Comparison of ENCODE assay signal across 8 cellular contexts in the genomic region with DNA sequence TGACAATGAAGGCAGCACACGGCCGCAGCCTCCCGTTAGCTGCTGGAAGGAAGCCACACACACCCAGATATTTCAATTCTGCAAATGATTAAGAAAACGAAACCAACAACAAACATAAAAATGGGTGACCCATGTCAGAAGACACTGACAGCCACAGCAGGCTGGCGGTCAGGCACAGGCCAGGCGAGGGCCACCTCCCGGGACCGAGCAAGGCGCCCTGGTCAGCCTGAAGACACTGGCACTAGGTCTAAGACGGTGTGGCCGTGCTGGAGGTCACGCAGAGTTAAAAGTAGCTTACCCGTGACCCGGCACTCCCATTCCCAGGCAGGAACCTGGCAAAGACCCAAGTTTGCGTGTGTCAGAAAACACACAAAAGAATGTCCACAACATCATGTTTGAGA.
A peak's percentile ranks its signal among the peaks of the same experiment; 100 is the strongest.
DNase-seq lines count a peak whose midpoint lies in the region; ATAC-seq, FAIRE-seq and TF ChIP-seq lines count a peak whose summit lies in the region.

No MANE protein-coding gene starts in this region.

- no peak for TF ChIP-seq POLR2A in GM12878 (IDR thresholded peaks at IDR 0.05; ENCODE audit: low read depth, low read length)
- TF ChIP-seq POLR2A in upper lobe of left lung (IDR thresholded peaks at IDR 0.05), result peak in 1 of 4 donors; percentile 46

- TF ChIP-seq CTCF in GM12878 (IDR thresholded peaks at IDR 0.05 in 2 of 3, conservative IDR thresholded peaks at IDR 0.05 in 1 of 3; ENCODE audit: control insufficient read depth in 2 of 3, extremely low read depth in 1 of 3, insufficient read depth in 1 of 3, low read depth in 3 of 3, low read length in 3 of 3) (no peak), lower lobe of right lung (IDR thresholded peaks at IDR 0.05) (no peak), upper lobe of left lung (IDR thresholded peaks at IDR 0.05) (no peak)

- no peaks in the 10 kb centered on the region for H3K27me3 ChIP-seq in GM12878 (replicated peaks in 1 of 2; ENCODE audit: control insufficient read depth in 2 of 2, insufficient read depth in 2 of 2, low read length in 1 of 2)
- no peaks in the 10 kb centered on the region for H3K27me3 ChIP-seq in lower lobe of right lung (ENCODE audit: low read depth)
- no peaks in the 10 kb centered on the region for H3K27me3 ChIP-seq in upper lobe of left lung

- BruUV-seq in GM12878 (replicated peaks; lab: Mats Ljungman, UMichigan), result no TSS peak

- no peak overlapping the region for H3K9ac ChIP-seq in GM12878 (ENCODE audit: control insufficient read depth, insufficient read depth, low read length)

- CTCF ChIA-PET in GM12878 (lab: Yijun Ruan, JAX), result no interaction called here

- peaks cover 1% of the 10 kb centered on the region; the same call in 2 of the 3 replicates for H3K9me3 ChIP-seq in GM12878 (replicated peaks; ENCODE audit: control insufficient read depth, insufficient read depth, low read length)
- H3K9me3 ChIP-seq in lower lobe of right lung, result no peaks in the 10 kb centered on the region
- H3K9me3 ChIP-seq in upper lobe of left lung, result no peaks in the 10 kb centered on the region

- peak; percentile 29 for DNase-seq in activated T-cell treated with anti-CD3 and anti-CD28 coated beads, Interleukin-2, amount 50 U/mL, for 1 hour
- DNase-seq in activated T-cell treated with anti-CD3 and anti-CD28 coated beads for 4 hours (no peak), GM12878 (ENCODE audit: low read depth, low spot score) (no peak), lower lobe of right lung (peak; percentile 56), upper lobe of left lung (peak in 1 of 2 donors; percentile 67), amygdala (lab: John Stamatoyannopoulos, UW) (no peak)
- no peak for DNase-seq in stimulated activated CD4-positive, alpha-beta T cell treated with anti-CD3 and anti-CD28 coated beads, Interleukin-2, amount 100 ng/mL, for 48 hours

- H3K4me1 ChIP-seq in GM12878 (ENCODE audit: control insufficient read depth, insufficient read depth, low read length), result peaks cover 12% of the 10 kb centered on the region
- H3K4me1 ChIP-seq in lower lobe of right lung, result peaks cover 38% of the 10 kb centered on the region
- peaks cover 7 to 35% (median 24%) of the 10 kb centered on the region in 4 donors for H3K4me1 ChIP-seq in upper lobe of left lung

- H3K4me3 ChIP-seq in GM12878 (no peak overlapping the region), lower lobe of right lung (peak overlapping the region; percentile 40), upper lobe of left lung (peak overlapping the region in 3 of 4 donors; percentile 18 to 34 (median 32))

- H4K20me1 ChIP-seq in GM12878 (ENCODE audit: control insufficient read depth, insufficient read depth), result no peaks in the 10 kb centered on the region

- H3K36me3 ChIP-seq in GM12878 (ENCODE audit: control insufficient read depth in 2 of 2, insufficient read depth in 2 of 2, low read length in 1 of 2) (no peaks in the 10 kb centered on the region), lower lobe of right lung (no peaks in the 10 kb centered on the region), upper lobe of left lung (no peaks in the 10 kb centered on the region)

- RAD21 ChIA-PET in GM12878 (lab: Charles Lee; ENCODE audit: unreplicated experiment), result no interaction called here

- peak overlapping the region; percentile 20 for H3K4me2 ChIP-seq in GM12878 (ENCODE audit: control insufficient read depth, insufficient read depth)

- POLR2A ChIA-PET in GM12878 (lab: Charles Lee), result no interaction called here

- in situ Hi-C loops in GM12878 (cut with MboI), result no loop called here

- no peak for FAIRE-seq in GM12878 (lab: Jason Lieb, UNC)

- H3K27ac ChIP-seq in GM12878 (ENCODE audit: control insufficient read depth, insufficient read depth) (no peak overlapping the region), lower lobe of right lung (peak overlapping the region; percentile 59), upper lobe of left lung (peak overlapping the region; percentile 27 to 80 (median 59))

- intact Hi-C loops in GM12878 (cut with micrococcal nuclease; ENCODE audit: unreplicated experiment), result no loop called here
- intact Hi-C loops in lower lobe of right lung (cut with DNase I), result no loop called here

- SMC1A ChIA-PET in GM12878 (lab: Charles Lee; ENCODE audit: uncharacterized antibody, unreplicated experiment), result no interaction called here

- TF ChIP-seq RAD21 in GM12878 (IDR thresholded peaks at IDR 0.05; ENCODE audit: insufficient read depth, low read depth, low read length), result no peak

- H3K79me2 ChIP-seq in GM12878 (ENCODE audit: control insufficient read depth, insufficient read depth, low read length), result no peaks in the 10 kb centered on the region

- no peak overlapping the region for H2AFZ ChIP-seq in GM12878 (ENCODE audit: control insufficient read depth, low read depth, low read length)

- TF ChIP-seq EP300 in GM12878 (IDR thresholded peaks at IDR 0.05; ENCODE audit: borderline replicate concordance in 1 of 2, control insufficient read depth in 1 of 2, low read depth in 2 of 2, low read length in 2 of 2) (no peak), upper lobe of left lung (IDR thresholded peaks at IDR 0.05) (no peak)

- ATAC-seq in GM12878, result peak; percentile 51
- peak; percentile 23 to 59 for ATAC-seq in lower lobe of right lung
- peak; percentile 46 to 54 for ATAC-seq in upper lobe of left lung (ENCODE audit: low FRiP score in 2 of 2)
- no peak for ATAC-seq in GM21381 (IDR thresholded peaks at IDR 0.05; ENCODE audit: unreplicated experiment)

- 86% methylated on average over 15 of the region's 15 CpGs for WGBS in GM12878 (ENCODE audit: insufficient coverage, insufficient replicate concordance, low lambda C conversion rate, missing lambda C conversion rate)
- WGBS in upper lobe of left lung, 2 donors, result 45 to 60% methylated on average over 15 of the region's 15 CpGs

TF ChIP-seq in GM12878, 131 proteins besides CTCF, POLR2A, EP300 and RAD21:
- TF ChIP-seq, protein P1, sequence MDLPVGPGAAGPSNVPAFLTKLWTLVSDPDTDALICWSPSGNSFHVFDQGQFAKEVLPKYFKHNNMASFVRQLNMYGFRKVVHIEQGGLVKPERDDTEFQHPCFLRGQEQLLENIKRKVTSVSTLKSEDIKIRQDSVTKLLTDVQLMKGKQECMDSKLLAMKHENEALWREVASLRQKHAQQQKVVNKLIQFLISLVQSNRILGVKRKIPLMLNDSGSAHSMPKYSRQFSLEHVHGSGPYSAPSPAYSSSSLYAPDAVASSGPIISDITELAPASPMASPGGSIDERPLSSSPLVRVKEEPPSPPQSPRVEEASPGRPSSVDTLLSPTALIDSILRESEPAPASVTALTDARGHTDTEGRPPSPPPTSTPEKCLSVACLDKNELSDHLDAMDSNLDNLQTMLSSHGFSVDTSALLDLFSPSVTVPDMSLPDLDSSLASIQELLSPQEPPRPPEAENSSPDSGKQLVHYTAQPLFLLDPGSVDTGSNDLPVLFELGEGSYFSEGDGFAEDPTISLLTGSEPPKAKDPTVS (IDR thresholded peaks at IDR 0.05; ENCODE audit: low read depth, low read length), result no peak
- no peak for TF ChIP-seq FOXK2 (IDR thresholded peaks at IDR 0.05)
- no peak for TF ChIP-seq ETV6 (conservative IDR thresholded peaks at IDR 0.05 in 1 of 2, IDR thresholded peaks at IDR 0.05 in 1 of 2; ENCODE audit: borderline replicate concordance in 1 of 2, low read depth in 1 of 2)
- TF ChIP-seq, protein P2, sequence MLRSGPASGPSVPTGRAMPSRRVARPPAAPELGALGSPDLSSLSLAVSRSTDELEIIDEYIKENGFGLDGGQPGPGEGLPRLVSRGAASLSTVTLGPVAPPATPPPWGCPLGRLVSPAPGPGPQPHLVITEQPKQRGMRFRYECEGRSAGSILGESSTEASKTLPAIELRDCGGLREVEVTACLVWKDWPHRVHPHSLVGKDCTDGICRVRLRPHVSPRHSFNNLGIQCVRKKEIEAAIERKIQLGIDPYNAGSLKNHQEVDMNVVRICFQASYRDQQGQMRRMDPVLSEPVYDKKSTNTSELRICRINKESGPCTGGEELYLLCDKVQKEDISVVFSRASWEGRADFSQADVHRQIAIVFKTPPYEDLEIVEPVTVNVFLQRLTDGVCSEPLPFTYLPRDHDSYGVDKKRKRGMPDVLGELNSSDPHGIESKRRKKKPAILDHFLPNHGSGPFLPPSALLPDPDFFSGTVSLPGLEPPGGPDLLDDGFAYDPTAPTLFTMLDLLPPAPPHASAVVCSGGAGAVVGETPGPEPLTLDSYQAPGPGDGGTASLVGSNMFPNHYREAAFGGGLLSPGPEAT (IDR thresholded peaks at IDR 0.05; ENCODE audit: low read depth), result no peak
- no peak for TF ChIP-seq KLF5 (IDR thresholded peaks at IDR 0.05; ENCODE audit: partially characterized antibody)
- TF ChIP-seq CHD4 (IDR thresholded peaks at IDR 0.05), result no peak

Comparison
In these comparisons a context has a peak if more than half of its experiments do, and no peak if none do; other contexts are left out.
1. DNase-seq: peak in activated T-cell treated with anti-CD3 and anti-CD28 coated beads, Interleukin-2, amount 50 U/mL, for 1 hour (single experiment) and lower lobe of right lung (single experiment); none in activated T-cell treated with anti-CD3 and anti-CD28 coated beads for 4 hours (single experiment), GM12878 (single experiment), amygdala (0 of 56) and stimulated activated CD4-positive, alpha-beta T cell treated with anti-CD3 and anti-CD28 coated beads, Interleukin-2, amount 100 ng/mL, for 48 hours (0 of 2).